Comparison of ENCODE assay signal across 13 cellular contexts in genomic region chr15:57319919-57320542, GRCh38. TPM values are rescaled to one million over a fixed set of nuclear protein-coding genes. Genes with fewer than 3 reads are reported as not detected.
DNase-seq lines count a peak whose midpoint lies in the region; ATAC-seq and TF ChIP-seq lines count a peak whose summit lies in the region.
"Had no signal": no experiment of that assay in that cellular context is flagged by ENCODE, and none has a peak within 500 bp of the region (broad histone marks: within the 10 kb centered on the region; RNA-seq: fewer than 3 reads in every experiment).

No MANE protein-coding gene starts in this region.

- peak in 2 of 4 donors; percentile 1 to 7 for ATAC-seq in heart left ventricle
- no peak for ATAC-seq in GM18502 (IDR thresholded peaks at IDR 0.05; ENCODE audit: poor library complexity, unreplicated experiment)
- ATAC-seq in GM21367 (IDR thresholded peaks at IDR 0.05; ENCODE audit: unreplicated experiment): no peak
- no peak for ATAC-seq in HG03342 (IDR thresholded peaks at IDR 0.05; ENCODE audit: unreplicated experiment)

- no peak for TF ChIP-seq CTCF in HEK293 (tag by site-specific recombination; IDR thresholded peaks at IDR 0.05)
- no peak for TF ChIP-seq CTCF in heart left ventricle (IDR thresholded peaks at IDR 0.05)
- TF ChIP-seq CTCF in RWPE1 (conservative IDR thresholded peaks at IDR 0.05; ENCODE audit: low read depth): no peak

- TF ChIP-seq POLR2A in heart left ventricle (IDR thresholded peaks at IDR 0.05): no peak

- CTCF ChIA-PET in HEK293 (lab: Yijun Ruan, JAX): interaction anchor here (0.6 kb wide), 1 partner anchor 48 kb away, joined by 3 read pairs; no protein-coding TSS in a partner anchor
- CTCF ChIA-PET in RWPE1 (lab: Yijun Ruan, JAX): interaction anchor here (0.7 kb wide), 1 partner anchor 1140 kb away, joined by 4 read pairs; no protein-coding TSS in a partner anchor

- no peak overlapping the region for H3K4me2 ChIP-seq in skeletal muscle satellite cell (ENCODE audit: low read length)

- H3K27me3 ChIP-seq in heart left ventricle: no peaks in the 10 kb centered on the region
- H3K27me3 ChIP-seq in skeletal muscle satellite cell (ENCODE audit: control insufficient read depth, insufficient read depth, low read length): no peaks in the 10 kb centered on the region
- H3K27me3 ChIP-seq: testis had no signal

- POLR2A ChIA-PET in HEK293 (lab: Yijun Ruan, JAX) (no interaction called here), RWPE1 (lab: Yijun Ruan, JAX; ENCODE audit: low non-redundant PET) (no interaction called here)

- intact Hi-C loops in heart left ventricle (cut with DNase I): no loop called here

- DNase-seq in NCI-H345 treated with DMSO at 0.1 percent for 48 hours (lab: John Stamatoyannopoulos, UW; ENCODE audit: unreplicated experiment) (peak; percentile 31), heart left ventricle (no peak), RWPE1 (ENCODE audit: low spot score) (no peak)
- DNase-seq: activated CD4-positive, alpha-beta T cell treated with anti-CD3 and anti-CD28 coated beads for 48 hours; activated naive CD4-positive, alpha-beta T cell treated with anti-CD3 and anti-CD28 coated beads for 36 hours; NCI-H226; stimulated activated CD4-positive, alpha-beta T cell treated with anti-CD3 and anti-CD28 coated beads, Interleukin-4, amount 100 ng/mL, for 1 hour had no signal

- H3K36me3 ChIP-seq in HEK293 (ENCODE audit: control insufficient read depth in 2 of 2, insufficient read depth in 1 of 2, low read length in 2 of 2) (no peaks in the 10 kb centered on the region), heart left ventricle (no peaks in the 10 kb centered on the region), skeletal muscle satellite cell (ENCODE audit: insufficient read depth, low read length) (no peaks in the 10 kb centered on the region)

- WGBS in heart left ventricle, 4 donors: 87 to 93% (median 90%) methylated on average over 22 to 23 of the region's 23 CpGs

- H3K9ac ChIP-seq in skeletal muscle satellite cell (ENCODE audit: low read depth, low read length): peak overlapping the region; percentile 35

- no peak overlapping the region for H3K27ac ChIP-seq in HEK293 (ENCODE audit: extremely low read depth, low read depth, low read length)
- peak overlapping the region in 10 of 12 donors; percentile 9 to 88 (median 52) for H3K27ac ChIP-seq in heart left ventricle
- H3K27ac ChIP-seq in RWPE1: no peak overlapping the region

- H3K4me3 ChIP-seq in HEK293 (ENCODE audit: low read depth, low read length) (no peak overlapping the region), heart left ventricle (no peak overlapping the region), skeletal muscle satellite cell (ENCODE audit: low read length) (no peak overlapping the region)

- H3K4me1 ChIP-seq in HEK293 (ENCODE audit: control insufficient read depth, insufficient read depth, low read length) (no peaks in the 10 kb centered on the region), heart left ventricle (peaks cover 0 to 15% (median 2%) of the 10 kb centered on the region in 12 donors), skeletal muscle satellite cell (ENCODE audit: control insufficient read depth, insufficient read depth, low read length) (peaks cover 18% of the 10 kb centered on the region)
- H3K4me1 ChIP-seq: testis had no signal

- H3K9me3 ChIP-seq in HEK293 (ENCODE audit: control insufficient read depth, insufficient read depth, low read depth, low read length) (no peaks in the 10 kb centered on the region), heart left ventricle (no peaks in the 10 kb centered on the region), skeletal muscle satellite cell (replicated peaks; ENCODE audit: low read length) (no peaks in the 10 kb centered on the region)
- H3K9me3 ChIP-seq: testis had no signal

TF ChIP-seq in HEK293, 187 proteins besides CTCF, POLR2A, EP300 and RAD21:
- TF ChIP-seq ZNF112 (tag by site-specific recombination; IDR thresholded peaks at IDR 0.05): no peak
- peak; percentile 66 for TF ChIP-seq ZSCAN4 (tag by site-specific recombination; IDR thresholded peaks at IDR 0.05)

RNA-seq across cellular contexts. Expression of gene CGNL1, which starts 56.3 kb away (rescaled TPM):
- 10 to 100 TPM; 16.9 to 40.0 (median 23.7) TPM for total RNA-seq in heart left ventricle
- polyA plus RNA-seq in heart left ventricle: 1 to 10 TPM; 3.8 to 4.9 TPM
- 0.44 TPM in 1 of 2 replicates, not detected in the other for total RNA-seq in skeletal muscle satellite cell (2012; rRNA removed)
- total RNA-seq: activated naive CD4-positive, alpha-beta T cell treated with anti-CD3 and anti-CD28 coated beads for 36 hours had no signal

Comparison
In these comparisons a context has a peak if more than half of its experiments do, and no peak if none do; other contexts are left out.
1. H3K27ac ChIP-seq: peak in heart left ventricle (10 of 12); none in HEK293 (single experiment) and RWPE1 (single experiment).